8 cellular contexts compared by ENCODE assay signal in the genomic region with DNA sequence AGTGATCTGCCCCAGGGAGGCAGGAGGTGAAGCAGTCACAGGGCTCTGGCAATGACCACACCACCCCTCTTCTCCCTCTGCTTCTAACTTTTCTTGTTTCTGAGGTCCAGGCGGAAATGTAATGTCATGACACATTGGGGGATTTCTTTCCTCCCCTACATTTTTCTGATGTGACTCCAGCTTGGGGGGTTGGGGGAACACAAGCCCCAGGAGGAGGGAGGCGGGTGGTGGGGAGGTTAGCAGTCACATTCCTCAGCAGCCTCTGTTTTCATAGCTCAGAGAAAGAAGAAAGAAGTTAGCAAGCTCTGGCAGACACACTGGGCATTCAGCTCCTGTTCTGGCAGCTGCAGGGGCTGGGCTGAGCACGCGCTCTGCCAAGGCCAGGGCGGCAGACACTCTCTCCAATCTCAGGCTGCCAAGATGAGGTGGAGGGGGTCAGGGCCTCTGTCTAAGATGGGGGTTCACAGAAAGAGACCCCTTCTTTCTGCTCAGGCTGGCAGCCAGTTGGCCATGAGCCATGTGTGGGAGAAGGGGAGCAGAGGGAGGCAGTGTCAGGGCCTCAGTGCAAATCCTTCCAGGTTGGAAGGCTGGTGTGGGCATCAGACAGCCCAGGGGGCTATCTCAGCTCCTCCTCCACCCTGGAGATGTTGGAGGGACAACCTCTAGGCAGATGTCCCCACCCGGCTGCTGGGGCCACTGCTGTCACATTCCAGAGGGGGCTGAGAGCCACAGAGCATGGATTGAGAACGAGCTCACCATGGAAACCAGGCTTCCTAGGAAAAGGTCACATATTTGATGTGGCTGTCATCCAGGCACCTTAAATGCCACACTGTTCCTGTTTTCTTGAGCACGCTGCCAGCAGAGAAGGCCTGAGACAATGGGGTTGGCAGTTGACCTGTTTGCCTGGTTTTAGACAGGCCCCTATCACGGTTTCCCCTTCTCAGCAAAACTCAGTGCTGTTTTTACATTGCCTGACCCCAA. TPM values are rescaled to one million over a fixed set of nuclear protein-coding genes. Genes with fewer than 3 reads are reported as not detected.
DNase-seq lines count a peak whose midpoint lies in the region; ATAC-seq and TF ChIP-seq lines count a peak whose summit lies in the region.
"Had no signal": no experiment of that assay in that cellular context is flagged by ENCODE, and none has a peak within 500 bp of the region (broad histone marks: within the 10 kb centered on the region; RNA-seq: fewer than 3 reads in every experiment).

No MANE protein-coding gene starts in this region.

- no peak overlapping the region for H3K4me3 ChIP-seq in IMR-90 (ENCODE audit: insufficient read depth, low read depth, low read length)
- no peak overlapping the region for H3K4me3 ChIP-seq in cardiac fibroblast (replicated peaks in 1 of 2; ENCODE audit: low read depth in 2 of 2, low read length in 2 of 2)
- H3K4me3 ChIP-seq in lower lobe of right lung, result no peak overlapping the region
- H3K4me3 ChIP-seq in thyroid gland (replicated peaks in 1 of 3), result no peak overlapping the region

- peak overlapping the region; percentile 97 for H2AK5ac ChIP-seq in IMR-90 (ENCODE audit: low read depth, low read length)

- peak overlapping the region; percentile 32 for H4K5ac ChIP-seq in IMR-90 (ENCODE audit: low read depth, low read length)

- DNase-seq in IMR-90 (peak; percentile 98), cardiac fibroblast (ENCODE audit: low read depth in 2 of 2) (peak; percentile 93 to 98), lower lobe of right lung (no peak), thyroid gland (peak; percentile 81 to 88), COLO829 (ENCODE audit: low spot score) (no peak)
- DNase-seq in stimulated activated CD8-positive, alpha-beta memory T cell treated with anti-CD3 and anti-CD28 coated beads, Interleukin-4, amount 100 ng/mL, for 48 hours, result no peak

- H3K4me1 ChIP-seq in IMR-90 (ENCODE audit: control insufficient read depth, insufficient read depth, low read length), result peaks cover 25% of the 10 kb centered on the region
- peaks cover 66% of the 10 kb centered on the region for H3K4me1 ChIP-seq in lower lobe of right lung
- H3K4me1 ChIP-seq in thyroid gland, result peaks cover 43 to 61% of the 10 kb centered on the region in 2 donors

- TF ChIP-seq POLR2A in IMR-90 (IDR thresholded peaks at IDR 0.05; ENCODE audit: low read depth, low read length) (peak; percentile 38), thyroid gland (IDR thresholded peaks at IDR 0.05) (peak; percentile 24 to 40)

- dilution Hi-C loops in IMR-90 (cut with HindIII; ENCODE audit: low sequenced_read_pairs, unreplicated experiment), result no loop called here

- H3K4ac ChIP-seq in IMR-90 (ENCODE audit: low read depth, low read length), result peak overlapping the region; percentile 92

- H3K9ac ChIP-seq in IMR-90 (ENCODE audit: low read depth, low read length), result peak overlapping the region; percentile 16; the same call in 1 of the 2 replicates
- H3K9ac ChIP-seq: KMS-11 had no signal

- CTCF ChIA-PET in IMR-90 (lab: Yijun Ruan, JAX), result interaction anchor here (0.7 to 1.1 kb wide), 3 partner anchors 22 to 40 kb away, joined by 3 to 5 read pairs (median 4); a partner anchor contains a TSS

- H3K79me1 ChIP-seq in IMR-90 (ENCODE audit: low read depth in 1 of 2, low read length in 2 of 2), result 0 out of 4 replicates have a peak, but pooled peaks cover 0 to 5% of the 10 kb centered on the region in 2 experiments

- no peaks in the 10 kb centered on the region for H3K27me3 ChIP-seq in IMR-90 (ENCODE audit: control insufficient read depth, insufficient read depth, low read length)
- H3K27me3 ChIP-seq in lower lobe of right lung (ENCODE audit: low read depth), result no peaks in the 10 kb centered on the region
- H3K27me3 ChIP-seq in thyroid gland, result no peaks in the 10 kb centered on the region

- H2AFZ ChIP-seq in IMR-90 (replicated peaks; ENCODE audit: low read length, poor library complexity), result peak overlapping the region; percentile 74

- H3K36me3 ChIP-seq in IMR-90 (ENCODE audit: control insufficient read depth, insufficient read depth, low read length) (no peaks in the 10 kb centered on the region), lower lobe of right lung (no peaks in the 10 kb centered on the region), thyroid gland (no peaks in the 10 kb centered on the region)

- H3K18ac ChIP-seq in IMR-90 (ENCODE audit: low read depth, low read length), result peak overlapping the region; percentile 66

- ATAC-seq in IMR-90 (ENCODE audit: low read depth), result peak; percentile 76
- ATAC-seq in lower lobe of right lung, result peak; percentile 52 to 75
- no peak for ATAC-seq in GM19324 (IDR thresholded peaks at IDR 0.05; ENCODE audit: low FRiP score, unreplicated experiment)

- peak overlapping the region; percentile 94 for H4K91ac ChIP-seq in IMR-90 (ENCODE audit: insufficient read depth, low read depth, low read length)

- no TSS peak for BruUV-seq in IMR-90 (replicated peaks; lab: Mats Ljungman, UMichigan)

- H3K27ac ChIP-seq in IMR-90 (ENCODE audit: insufficient read depth, low read length) (peak overlapping the region; percentile 83), lower lobe of right lung (peak overlapping the region; percentile 81), thyroid gland (peak overlapping the region; percentile 91 to 94 (median 93))
- H3K27ac ChIP-seq: KMS-11 had no signal

- intact Hi-C loops in IMR-90 (cut with micrococcal nuclease), result no loop called here
- intact Hi-C loops in lower lobe of right lung (cut with DNase I), result no loop called here
- intact Hi-C loops in thyroid gland (cut with DNase I), result no loop called here

- 17% methylated on average over 2 of the region's 9 CpGs; no CpG with 5 or more reads in 1 of the 2 experiments for WGBS in IMR-90 (ENCODE audit: extremely low coverage in 2 of 2, insufficient read length in 1 of 2), 2 experiments
- 23 to 31% methylated on average over 6 to 9 of the region's 9 CpGs for WGBS in thyroid gland, 2 donors

- peak overlapping the region; percentile 90 for H2BK5ac ChIP-seq in IMR-90 (ENCODE audit: low read depth, low read length, poor library complexity, severe bottlenecking)

- in situ Hi-C loops in IMR-90 (cut with MboI; ENCODE audit: low sequenced_read_pairs), result no loop called here

- peak overlapping the region; percentile 85 for H3K14ac ChIP-seq in IMR-90 (replicated peaks; ENCODE audit: low read depth, low read length)

- TF ChIP-seq RAD21 in IMR-90 (IDR thresholded peaks at IDR 0.05; ENCODE audit: low read length), result 0 out of 2 replicates have a peak, but pooled peaks have one; percentile 27

- H3K23ac ChIP-seq in IMR-90 (ENCODE audit: low read depth, low read length), result peak overlapping the region; percentile 80

- H3K4me2 ChIP-seq in IMR-90 (ENCODE audit: low read depth, low read length), result peak overlapping the region; percentile 68
- H3K4me2 ChIP-seq: KMS-11 had no signal

- H3K56ac ChIP-seq in IMR-90 (ENCODE audit: extremely low read depth, insufficient read depth, low read length), result peak overlapping the region; percentile 65

- H2BK15ac ChIP-seq in IMR-90 (ENCODE audit: low read depth, low read length), result peak overlapping the region; percentile 53; the same call in 2 of the 3 replicates

- POLR2A ChIA-PET in IMR-90 (lab: Charles Lee; ENCODE audit: unreplicated experiment), result interaction anchor here (0.6 to 1.0 kb wide), 3 partner anchors 15 to 347 kb away, joined by 3 to 9 read pairs (median 5); a partner anchor contains a TSS

- peak overlapping the region; percentile 85 for H4K8ac ChIP-seq in IMR-90 (ENCODE audit: low read depth in 2 of 2, low read length in 2 of 2)

- TF ChIP-seq CTCF in IMR-90 (conservative IDR thresholded peaks at IDR 0.05; ENCODE audit: low read depth, low read length) (no peak), cardiac fibroblast (IDR thresholded peaks at IDR 0.05; ENCODE audit: low read depth, low read length) (no peak), lower lobe of right lung (IDR thresholded peaks at IDR 0.05) (no peak), thyroid gland (IDR thresholded peaks at IDR 0.05) (no peak)

- H4K20me1 ChIP-seq in IMR-90 (ENCODE audit: insufficient read depth, low read length), result no peaks in the 10 kb centered on the region

- no peaks in the 10 kb centered on the region for H3K9me3 ChIP-seq in IMR-90 (ENCODE audit: control insufficient read depth, insufficient read depth, low read length)
- H3K9me3 ChIP-seq in lower lobe of right lung, result no peaks in the 10 kb centered on the region
- H3K9me3 ChIP-seq in thyroid gland, result no peaks in the 10 kb centered on the region

- H3K9me1 ChIP-seq in IMR-90 (ENCODE audit: insufficient read depth, low read length), result peaks cover 23% of the 10 kb centered on the region

- H2BK120ac ChIP-seq in IMR-90 (ENCODE audit: low read depth, low read length), result peak overlapping the region; percentile 94

- H2AK9ac ChIP-seq in IMR-90 (replicated peaks; ENCODE audit: low read depth, low read length, poor library complexity), result peak overlapping the region; percentile 78

- H2BK20ac ChIP-seq in IMR-90 (ENCODE audit: low read depth, low read length), result peak overlapping the region; percentile 89

TF ChIP-seq in IMR-90, 13 proteins besides CTCF, POLR2A, EP300 and RAD21 (continues in another document):
- TF ChIP-seq CEBPB (IDR thresholded peaks at IDR 0.05; ENCODE audit: low read depth, low read length), result peak; percentile 47; the same call in 1 of the 2 replicates

RNA-seq across cellular contexts. Expression of a gene that starts 20.1 kb away (rescaled TPM):
- total RNA-seq in IMR-90 (2012; rRNA removed), result 92.8 and 98.8 TPM in 2 replicates
- 134 and 140 TPM in 2 replicates for polyA plus RNA-seq in IMR-90 (2012; rRNA removed)
- polyA plus RNA-seq in IMR-90 (2012; cell fraction: cytosol; rRNA removed), result 85.4 and 108 TPM in 2 replicates
- polyA plus RNA-seq in IMR-90 (2012; cell fraction: nucleus; rRNA removed; ENCODE audit: low replicate concordance), result 39.7 and 45.7 TPM in 2 replicates
- total RNA-seq in lower lobe of right lung, result 47.1 TPM
- 100 to 1,000 TPM in 1 of 4 donors, 10 to 100 TPM in 3; 58.2 to 106 (median 87.8) TPM for total RNA-seq in thyroid gland

RNA-seq across cellular contexts. Expression of a gene that starts 23.4 kb away (rescaled TPM):
- total RNA-seq in IMR-90 (2012; rRNA removed) (18.8 and 26.9 TPM in 2 replicates), lower lobe of right lung (43.2 TPM), thyroid gland (10 to 100 TPM in 3 of 4 donors, 1 to 10 TPM in 1; 5.8 to 13.0 (median 12.6) TPM)
- polyA plus RNA-seq in IMR-90 (2012; rRNA removed), result 36.1 and 48.7 TPM in 2 replicates
- polyA plus RNA-seq in IMR-90 (2012; cell fraction: cytosol; rRNA removed), result 31.0 and 54.1 TPM in 2 replicates
- 41.9 and 95.5 TPM in 2 replicates for polyA plus RNA-seq in IMR-90 (2012; cell fraction: nucleus; rRNA removed; ENCODE audit: low replicate concordance)

RNA-seq across cellular contexts. Expression of a gene that starts 37.0 kb away (rescaled TPM):
- total RNA-seq in IMR-90 (2012; rRNA removed) (not detected in 2 replicates), lower lobe of right lung (0.32 TPM), thyroid gland (under 1 TPM in 3 of 4 donors, not detected in 1; 0.29 to 0.45 (median 0.29) TPM)
- polyA plus RNA-seq in IMR-90 (2012; rRNA removed), result not detected in 2 replicates
- not detected in 2 replicates for polyA plus RNA-seq in IMR-90 (2012; cell fraction: cytosol; rRNA removed)
- 0.05 and 0.19 TPM in 2 replicates for polyA plus RNA-seq in IMR-90 (2012; cell fraction: nucleus; rRNA removed; ENCODE audit: low replicate concordance)

Comparison
In these comparisons a context has a peak if more than half of its experiments do, and no peak if none do; other contexts are left out.
1. DNase-seq: peak in IMR-90 (single experiment), cardiac fibroblast (2 of 2) and thyroid gland (2 of 2); none in lower lobe of right lung (single experiment), stimulated activated CD8-positive, alpha-beta memory T cell treated with anti-CD3 and anti-CD28 coated beads, Interleukin-4, amount 100 ng/mL, for 48 hours (single experiment) and COLO829 (single experiment).
2. Peak in every context shown above with its lines, with median percentiles within 50 percentile points of each other: H3K27ac ChIP-seq.